Comparison of ENCODE assay signal across 9 cellular contexts in the genomic region with DNA sequence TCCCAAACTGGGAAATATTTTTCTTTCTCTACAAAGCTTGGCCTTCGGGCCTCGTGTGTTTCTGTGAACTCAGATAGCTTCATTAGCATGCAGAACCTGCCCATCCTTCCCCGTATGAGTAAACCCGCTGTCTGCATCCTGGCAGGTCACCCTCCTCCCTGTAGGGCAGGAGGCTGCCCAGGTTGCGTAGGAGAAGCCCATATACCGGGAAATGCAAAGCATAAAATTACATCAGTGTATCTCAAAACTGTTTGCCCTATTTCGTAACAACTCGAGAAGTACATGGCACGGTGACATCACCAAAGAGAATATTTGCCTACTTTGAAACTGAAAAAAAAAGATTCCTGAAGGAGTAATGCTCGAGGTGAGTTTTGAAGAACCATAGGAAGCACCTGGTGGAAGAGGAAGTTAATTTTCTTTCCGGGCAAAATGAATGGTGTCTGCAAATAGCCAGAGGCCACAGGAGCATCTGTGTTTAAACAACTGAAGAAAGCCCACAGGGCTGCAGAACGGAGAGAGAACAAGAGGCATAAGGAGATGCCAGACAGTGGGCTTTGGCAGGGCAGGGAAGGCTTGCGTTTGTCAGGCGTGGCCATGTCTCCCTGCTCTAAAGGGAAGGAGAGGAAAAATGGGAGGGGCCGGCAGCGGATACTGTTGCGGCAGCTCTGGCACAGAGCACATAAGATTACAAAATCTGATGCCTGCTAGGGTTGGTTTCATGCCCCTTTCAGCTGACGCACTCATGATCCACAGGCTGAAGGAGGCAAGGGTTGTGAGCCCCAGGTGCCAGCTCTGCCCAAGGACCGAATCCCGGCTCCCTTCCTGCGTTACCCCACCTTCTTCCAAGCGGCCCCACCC.
DNase-seq lines count a peak whose midpoint lies in the region; ATAC-seq and TF ChIP-seq lines count a peak whose summit lies in the region.
"Had no signal": no experiment of that assay in that cellular context is flagged by ENCODE, and none has a peak within 500 bp of the region (broad histone marks: within the 10 kb centered on the region; RNA-seq: fewer than 3 reads in every experiment).

No MANE protein-coding gene starts in this region.

- no peak overlapping the region for H2BK5ac ChIP-seq in H9 (ENCODE audit: insufficient read length, low read length)

- intact Hi-C loops in lower leg skin (cut with DNase I; ENCODE audit: low total_unique reads) = no loop called here

- no peak overlapping the region for H3K27ac Mint-ChIP-seq in H9

- H3K27me3 Mint-ChIP-seq in H9 (ENCODE audit: low read depth) = peaks cover 3% of the 10 kb centered on the region

- no peak overlapping the region for H3K14ac ChIP-seq in H9 (ENCODE audit: insufficient read depth, low read length)

- H3K9me3 Mint-ChIP-seq in H9 = peaks cover 12 to 14% of the 10 kb centered on the region in 2 experiments; a peak in 4 of 5 replicates
- H3K9me3 Mint-ChIP-seq: activated T-cell treated with anti-CD3 and anti-CD28 coated beads, Interleukin-2, amount 50 U/mL, for 4 hours had no signal

- no peak overlapping the region for H3K9ac ChIP-seq in H9 (ENCODE audit: extremely low read depth, insufficient read length, low read length)

- H3K27me3 ChIP-seq in H9 (ENCODE audit: insufficient read depth, low read length) = no peaks in the 10 kb centered on the region

- no peaks in the 10 kb centered on the region for H3K23me2 ChIP-seq in H9 (ENCODE audit: insufficient read length, low read depth, low read length, poor library complexity, severe bottlenecking)

- no peak overlapping the region for H2AK5ac ChIP-seq in H9 (ENCODE audit: insufficient read length, low read length)

- H4K20me1 ChIP-seq in H9 (ENCODE audit: control insufficient read depth, insufficient read depth, insufficient read length) = no peaks in the 10 kb centered on the region

- no peak overlapping the region for H3K27ac ChIP-seq in H9 (ENCODE audit: insufficient read length, low read depth, low read length)

- H3K4me3 Mint-ChIP-seq in H9 = no peak overlapping the region; a peak in 1 of 5 replicates
- H3K4me3 Mint-ChIP-seq: activated T-cell treated with anti-CD3 and anti-CD28 coated beads, Interleukin-2, amount 50 U/mL, for 4 hours had no signal

- no peak overlapping the region for H3K4me2 ChIP-seq in H9 (ENCODE audit: insufficient read depth, insufficient read length, low read length)

- no peak overlapping the region for H2BK120ac ChIP-seq in H9 (ENCODE audit: low read depth, low read length, poor library complexity, severe bottlenecking)

- H3K4me3 ChIP-seq in lower leg skin (ENCODE audit: low read depth, poor library complexity, severe bottlenecking) = no peak overlapping the region

- peaks cover 5% of the 10 kb centered on the region in 2 experiments for H3K4me1 Mint-ChIP-seq in H9

- no peak overlapping the region for H4K8ac ChIP-seq in H9 (replicated peaks; ENCODE audit: insufficient read length, low read depth, low read length)

- H3K18ac ChIP-seq in H9 (ENCODE audit: insufficient read length, low read depth, low read length) = no peak overlapping the region

- TF ChIP-seq CTCF in lower leg skin (IDR thresholded peaks at IDR 0.05) (no peak), H9 (conservative IDR thresholded peaks at IDR 0.05) (no peak)

- no peak overlapping the region for H3K23ac ChIP-seq in H9 (ENCODE audit: insufficient read length, low read depth, low read length)

- no peaks in the 10 kb centered on the region for H3K79me2 ChIP-seq in H9 (ENCODE audit: insufficient read depth, low read length)

- H2BK15ac ChIP-seq in H9 (ENCODE audit: low read depth, low read length) = no peak overlapping the region

- no peak overlapping the region for H2BK20ac ChIP-seq in H9 (ENCODE audit: low read depth, low read length, poor library complexity, severe bottlenecking)

- no peak overlapping the region for H2AFZ ChIP-seq in H9 (ENCODE audit: low read length)

- no peak overlapping the region for H4K91ac ChIP-seq in H9 (ENCODE audit: insufficient read length, low read depth, low read length)

- no peak overlapping the region for H2BK12ac ChIP-seq in H9 (ENCODE audit: insufficient read length, low read depth, low read length)

- no peak overlapping the region for H3K4ac ChIP-seq in H9 (ENCODE audit: low read depth, low read length)

- H3T11ph ChIP-seq in H9 (ENCODE audit: low read length) = no peak overlapping the region

- peaks cover 3 to 5% (median 4%) of the 10 kb centered on the region in 3 experiments; a peak in 4 of 7 replicates for H3K36me3 Mint-ChIP-seq in H9 (ENCODE audit: insufficient read depth in 1 of 3, low read depth in 3 of 3)

- in situ Hi-C loops in T47D (cut with HindIII; ENCODE audit: low pct_unique_long_range_greater_than_20kb, low sequenced_read_pairs) = no loop called here

- DNase-seq in Ammon's horn (ENCODE audit: low spot score) (peak; percentile 67), NCI-H146 (lab: John Stamatoyannopoulos, UW) (peak; percentile 94), T47D (ENCODE audit: low read depth in 1 of 2, low spot score in 1 of 2) (peak; percentile 13 to 73), lower leg skin (ENCODE audit: low spot score in 2 of 2) (peak; percentile 63 to 88), H9 (no peak)
- DNase-seq: activated T-cell treated with anti-CD3 and anti-CD28 coated beads, Interleukin-2, amount 50 U/mL, for 4 hours had no signal

- no peaks in the 10 kb centered on the region for H3K79me1 ChIP-seq in H9 (ENCODE audit: insufficient read depth, low read depth, low read length, poor library complexity, severe bottlenecking)

- ATAC-seq in GM21825 (IDR thresholded peaks at IDR 0.05; ENCODE audit: unreplicated experiment) (no peak), HG03469 (IDR thresholded peaks at IDR 0.05; ENCODE audit: unreplicated experiment) (no peak), HG03095 (IDR thresholded peaks at IDR 0.05; ENCODE audit: unreplicated experiment) (no peak)
- ATAC-seq: activated T-cell treated with anti-CD3 and anti-CD28 coated beads, Interleukin-2, amount 50 U/mL, for 4 hours had no signal

- no peak overlapping the region for H4K5ac ChIP-seq in H9 (ENCODE audit: insufficient read length, low read depth, low read length)

- 39 to 50% methylated on average over 22 of the region's 22 CpGs for WGBS in lower leg skin, 2 donors
- no CpG with 5 or more reads among the region's 22 CpGs for WGBS in H9 (ENCODE audit: extremely low coverage, insufficient read length, low lambda C conversion rate)

- no peaks in the 10 kb centered on the region for H3K4me1 ChIP-seq in H9 (ENCODE audit: insufficient read depth, low read length)

- TF ChIP-seq POLR2A in lower leg skin (IDR thresholded peaks at IDR 0.05) = no peak

- no peak overlapping the region for H3K56ac ChIP-seq in H9 (ENCODE audit: insufficient read length, low read depth, low read length)

- no peaks in the 10 kb centered on the region for H3K9me3 ChIP-seq in H9 (ENCODE audit: control insufficient read depth, low read depth, low read length)
